Comparison of ENCODE assay signal across 1 cellular context in genomic region chr19:888615-889385, GRCh38.
TF ChIP-seq lines count a peak whose summit lies in the region.

No MANE protein-coding gene starts in this region.

TF ChIP-seq in K562, 482 proteins besides CTCF, POLR2A, EP300 and RAD21:
- no peak for TF ChIP-seq SIN3B (IDR thresholded peaks at IDR 0.05; ENCODE audit: low read depth)
- TF ChIP-seq HMBOX1 (IDR thresholded peaks at IDR 0.05) = peak; percentile 41; the same call in 1 of the 2 replicates
- peak; percentile 30 for TF ChIP-seq KDM5B (IDR thresholded peaks at IDR 0.05; ENCODE audit: insufficient replicate concordance, low read depth, low read length)
- 0 out of 4 replicates have a peak, but pooled peaks of 1 of the 2 experiments have one; percentile 54 for TF ChIP-seq TEAD1 (CRISPR knock-in tag; IDR thresholded peaks at IDR 0.05)
- TF ChIP-seq POLR2G (IDR thresholded peaks at IDR 0.05; ENCODE audit: low read depth, low read length) = peak; percentile 44; the same call in 1 of the 2 replicates
- TF ChIP-seq ZNF740 (CRISPR knock-in tag; IDR thresholded peaks at IDR 0.05) = peak; percentile 100
- TF ChIP-seq ZNF740 (tag; IDR thresholded peaks at IDR 0.05) = peak in 1 of 2 experiments; percentile 96; a peak in 2 of 4 replicates
- TF ChIP-seq PKNOX1 (IDR thresholded peaks at IDR 0.05) = peak; percentile 57
- no peak for TF ChIP-seq ASH1L (IDR thresholded peaks at IDR 0.05; ENCODE audit: borderline replicate concordance, low read depth, partially characterized antibody)
- TF ChIP-seq VEZF1 (CRISPR knock-in tag; IDR thresholded peaks at IDR 0.05) = peak; percentile 75
- peak; percentile 10 for TF ChIP-seq HNRNPLL (IDR thresholded peaks at IDR 0.05; ENCODE audit: low read depth, low read length, poor library complexity, severe bottlenecking)
- peak; percentile 84 for TF ChIP-seq SP1 (CRISPR knock-in tag; IDR thresholded peaks at IDR 0.05)
- peak; percentile 30 for TF ChIP-seq TBP (optimal IDR thresholded peaks at IDR 0.05; ENCODE audit: low read depth, low read length)
- no peak for TF ChIP-seq NR3C1 (CRISPR knock-in tag; IDR thresholded peaks at IDR 0.05)
- TF ChIP-seq MYC (IDR thresholded peaks at IDR 0.05; ENCODE audit: low read depth, low read length) = 0 out of 2 replicates have a peak, but pooled peaks have one; percentile 13
- no peak for TF ChIP-seq MYC (CRISPR knock-in tag; IDR thresholded peaks at IDR 0.05; ENCODE audit: borderline replicate concordance, low read depth)
- TF ChIP-seq CSDE1 (IDR thresholded peaks at IDR 0.05) = no peak
- TF ChIP-seq RBFOX2 (IDR thresholded peaks at IDR 0.05; ENCODE audit: low read depth, low read length) = 0 out of 2 replicates have a peak, but pooled peaks have one; percentile 11
TF ChIP-seq in K562: peak in this region for 12.
